In the genomic region with DNA sequence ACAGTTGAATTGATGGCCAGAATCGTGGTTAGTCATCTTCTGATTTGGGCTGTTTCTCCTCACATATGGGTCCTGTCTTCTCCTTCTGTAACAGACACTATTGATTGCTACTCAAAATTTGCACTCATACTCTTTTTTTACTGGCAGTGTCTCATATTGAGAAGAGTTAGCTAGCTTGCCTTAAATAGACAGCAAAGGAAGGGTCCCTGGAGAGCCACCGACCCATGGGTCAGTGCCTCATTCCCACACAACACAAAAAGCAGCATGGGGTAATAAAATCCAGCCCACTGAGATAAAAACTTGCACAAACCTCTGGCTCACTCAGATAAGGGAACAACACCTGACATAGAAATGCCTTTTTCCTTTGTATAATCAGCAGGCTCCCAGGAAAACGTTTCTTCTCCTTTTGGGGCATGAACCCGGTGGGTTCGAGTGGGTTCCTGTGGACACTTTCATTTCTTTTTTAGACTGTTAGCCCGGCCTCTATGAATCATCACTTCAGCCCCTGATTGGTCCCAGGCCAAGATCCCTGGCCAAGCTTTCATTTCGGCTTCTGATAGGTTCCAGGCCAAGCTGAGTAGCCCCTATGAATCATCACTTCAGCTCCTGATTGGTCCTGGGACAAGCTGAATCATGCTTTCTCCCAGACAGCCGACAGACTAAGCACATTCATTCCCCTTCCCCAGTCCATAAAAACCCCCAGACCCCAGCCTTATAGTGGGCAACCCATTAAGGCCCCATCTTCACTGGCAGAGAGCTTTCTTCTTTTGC, we compare ENCODE assay signal across 20 cellular contexts.
DNase-seq lines count a peak whose midpoint lies in the region; ATAC-seq and TF ChIP-seq lines count a peak whose summit lies in the region.
"Had no signal": no experiment of that assay in that cellular context is flagged by ENCODE, and none has a peak within 500 bp of the region (broad histone marks: within the 10 kb centered on the region; RNA-seq: fewer than 3 reads in every experiment).

No MANE protein-coding gene starts in this region.

- no peak overlapping the region for H2BK5ac ChIP-seq in neuronal stem cell (ENCODE audit: low read length)

- H3K36me3 ChIP-seq in left ventricle myocardium inferior = no peaks in the 10 kb centered on the region
- no peaks in the 10 kb centered on the region for H3K36me3 ChIP-seq in PC-9 (ENCODE audit: low read depth)
- no peaks in the 10 kb centered on the region for H3K36me3 ChIP-seq in lower lobe of right lung
- H3K36me3 ChIP-seq in neuronal stem cell (replicated peaks in 1 of 2; ENCODE audit: control insufficient read depth in 2 of 2, insufficient read depth in 2 of 2, low read length in 2 of 2) = no peaks in the 10 kb centered on the region
- H3K36me3 ChIP-seq: suprapubic skin had no signal

- TF ChIP-seq CTCF in left ventricle myocardium inferior (IDR thresholded peaks at IDR 0.05; ENCODE audit: borderline replicate concordance) = no peak
- TF ChIP-seq CTCF in PC-9 (conservative IDR thresholded peaks at IDR 0.05) = no peak
- TF ChIP-seq CTCF in coronary artery (IDR thresholded peaks at IDR 0.05) = no peak
- TF ChIP-seq CTCF in lower lobe of right lung (IDR thresholded peaks at IDR 0.05) = no peak

- no peaks in the 10 kb centered on the region for H3K79me1 ChIP-seq in neuronal stem cell (ENCODE audit: low read depth, low read length)

- H3K9ac ChIP-seq in neuronal stem cell (ENCODE audit: low read depth, low read length, poor library complexity) = no peak overlapping the region

- H3K27ac ChIP-seq in left ventricle myocardium inferior (replicated peaks) (peak overlapping the region; percentile 59), PC-9 (no peak overlapping the region), coronary artery (no peak overlapping the region), lower lobe of right lung (no peak overlapping the region), neuronal stem cell (replicated peaks; ENCODE audit: low read length) (no peak overlapping the region)
- H3K27ac ChIP-seq: suprapubic skin had no signal

- no peak overlapping the region for H3K18ac ChIP-seq in neuronal stem cell (ENCODE audit: low read length)

- no TSS peak for BruUV-seq in PC-9 (replicated peaks; lab: Mats Ljungman, UMichigan)

- DNase-seq in left ventricle myocardium inferior (peak; percentile 23), Right ventricle myocardium inferior (ENCODE audit: missing footprints) (no peak), PC-9 (no peak), coronary artery (ENCODE audit: low spot score) (no peak), lower lobe of right lung (no peak), neuronal stem cell (ENCODE audit: low spot score) (no peak)
- no peak for DNase-seq in activated naive CD4-positive, alpha-beta T cell (lab: John Stamatoyannopoulos, UW)
- DNase-seq: activated CD4-positive, alpha-beta T cell treated with anti-CD3 and anti-CD28 coated beads, Interleukin-2, amount 50 U/mL, for 1 hour; activated CD8-positive, alpha-beta memory T cell treated with anti-CD3 and anti-CD28 coated beads, Interleukin-2, amount 50 U/mL, for 4 hours; activated effector memory CD4-positive, alpha-beta T cell treated with Interleukin-2 at 50 U/mL for 16 hours; CD4-positive, alpha-beta T cell; DMS79 treated with DMSO at 0.1 percent for 48 hours; effector CD8-positive, alpha-beta T cell; glutamatergic neuron; NCI-H1436; RPMI8226; T-cell had no signal

- H3K79me2 ChIP-seq in PC-9 (ENCODE audit: low read depth) = no peaks in the 10 kb centered on the region

- ATAC-seq in Right ventricle myocardium inferior = no peak
- ATAC-seq in HG03045 (IDR thresholded peaks at IDR 0.05; ENCODE audit: unreplicated experiment) = no peak
- no peak for ATAC-seq in lower lobe of right lung
- ATAC-seq: left lobe of liver, T-cell had no signal

- no peak overlapping the region for H3K23ac ChIP-seq in neuronal stem cell (ENCODE audit: low read depth, low read length, poor library complexity)

- intact Hi-C loops in left ventricle myocardium inferior (cut with micrococcal nuclease) = no loop called here
- intact Hi-C loops in Right ventricle myocardium inferior (cut with DNase I) = no loop called here
- intact Hi-C loops in PC-9 (cut with micrococcal nuclease; ENCODE audit: unreplicated experiment) = no loop called here
- intact Hi-C loops in lower lobe of right lung (cut with DNase I) = no loop called here

- no peak overlapping the region for H2BK15ac ChIP-seq in neuronal stem cell (ENCODE audit: low read length)

- no peaks in the 10 kb centered on the region for H3F3A ChIP-seq in PC-9 (ENCODE audit: insufficient read depth, low read depth)

- CTCF ChIA-PET in PC-9 (lab: Charles Lee) = no interaction called here

- no peak overlapping the region for H3K4ac ChIP-seq in neuronal stem cell (ENCODE audit: low read length)

- no peak overlapping the region for H2BK12ac ChIP-seq in neuronal stem cell (ENCODE audit: low read length)

- POLR2A ChIA-PET in PC-9 (lab: Charles Lee; ENCODE audit: unreplicated experiment) = no interaction called here

- no peaks in the 10 kb centered on the region for H4K20me1 ChIP-seq in PC-9 (ENCODE audit: insufficient read depth)

- H3K9me3 ChIP-seq in left ventricle myocardium inferior (replicated peaks) (peaks cover 5% of the 10 kb centered on the region), PC-9 (ENCODE audit: insufficient read depth, low read depth) (0 out of 2 replicates have a peak, but pooled peaks cover 4% of the 10 kb centered on the region), lower lobe of right lung (no peaks in the 10 kb centered on the region), neuronal stem cell (replicated peaks in 1 of 2; ENCODE audit: control insufficient read depth in 2 of 2, insufficient read depth in 1 of 2, low read depth in 1 of 2, low read length in 2 of 2) (no peaks in the 10 kb centered on the region)
- H3K9me3 ChIP-seq: suprapubic skin had no signal

- H2AK5ac ChIP-seq in neuronal stem cell (ENCODE audit: low read depth, low read length) = no peak overlapping the region

- H4K91ac ChIP-seq in neuronal stem cell (ENCODE audit: low read depth, low read length, poor library complexity) = no peak overlapping the region

- no peaks in the 10 kb centered on the region for H3K4me1 ChIP-seq in left ventricle myocardium inferior
- H3K4me1 ChIP-seq in PC-9 (replicated peaks; ENCODE audit: insufficient read depth) = no peaks in the 10 kb centered on the region
- no peaks in the 10 kb centered on the region for H3K4me1 ChIP-seq in lower lobe of right lung
- H3K4me1 ChIP-seq in neuronal stem cell (ENCODE audit: control insufficient read depth in 2 of 2, insufficient read depth in 1 of 2, low read depth in 1 of 2, low read length in 2 of 2) = no peaks in the 10 kb centered on the region
- H3K4me1 ChIP-seq: suprapubic skin had no signal

- H2BK120ac ChIP-seq in neuronal stem cell (ENCODE audit: low read depth, low read length) = no peak overlapping the region

- H3K9me2 ChIP-seq in PC-9 (ENCODE audit: insufficient read depth) = no peaks in the 10 kb centered on the region

- H3K27me3 ChIP-seq in left ventricle myocardium inferior (ENCODE audit: low read depth) (no peaks in the 10 kb centered on the region), PC-9 (ENCODE audit: insufficient read depth, low read depth) (no peaks in the 10 kb centered on the region), lower lobe of right lung (ENCODE audit: low read depth) (no peaks in the 10 kb centered on the region), neuronal stem cell (ENCODE audit: control insufficient read depth in 3 of 3, insufficient read depth in 3 of 3, low read depth in 1 of 3, low read length in 3 of 3) (no peaks in the 10 kb centered on the region)
- H3K27me3 ChIP-seq: suprapubic skin had no signal

- H4K8ac ChIP-seq in neuronal stem cell (ENCODE audit: low read depth, low read length) = no peak overlapping the region

- H3K4me2 ChIP-seq in PC-9 (peak overlapping the region; percentile 37; the same call in 1 of the 2 replicates), neuronal stem cell (ENCODE audit: insufficient read depth, low read length, poor library complexity, severe bottlenecking) (no peak overlapping the region)

- H3K14ac ChIP-seq in neuronal stem cell (ENCODE audit: low read length) = no peak overlapping the region

- H2AFZ ChIP-seq in PC-9 (no peak overlapping the region), neuronal stem cell (ENCODE audit: low read length) (no peak overlapping the region)

- WGBS in neuronal stem cell (ENCODE audit: extremely low coverage in 2 of 2, insufficient read length in 2 of 2, insufficient replicate concordance in 1 of 2), 2 donors = no CpG with 5 or more reads among the region's 8 CpGs

- H3K4me3 ChIP-seq in left ventricle myocardium inferior (peak overlapping the region; percentile 36), PC-9 (no peak overlapping the region), coronary artery (peak overlapping the region; percentile 51), lower lobe of right lung (no peak overlapping the region), neuronal stem cell (ENCODE audit: low read length in 2 of 2) (no peak overlapping the region)
- H3K4me3 ChIP-seq: suprapubic skin had no signal

Comparison
In these comparisons a context has a peak if more than half of its experiments do, and no peak if none do; other contexts are left out.
1. H3K4me3 ChIP-seq: peak in left ventricle myocardium inferior (single experiment) and coronary artery (single experiment); none in PC-9 (single experiment), lower lobe of right lung (single experiment) and neuronal stem cell (0 of 2).